8 cellular contexts compared by ENCODE assay signal in genomic region chrX:154751121-154751668, GRCh38. TPM values are rescaled to one million over a fixed set of nuclear protein-coding genes. Genes with fewer than 3 reads are reported as not detected.
A peak's percentile ranks its signal among the peaks of the same experiment; 100 is the strongest.
DNase-seq lines count a peak whose midpoint lies in the region; ATAC-seq and TF ChIP-seq lines count a peak whose summit lies in the region.

No MANE protein-coding gene starts in this region.

- peak overlapping the region; percentile 78 for H3K4me3 ChIP-seq in coronary artery
- no peak overlapping the region for H3K4me3 ChIP-seq in parathyroid adenoma (ENCODE audit: low read depth, low read length)

- H3K4me1 ChIP-seq in parathyroid adenoma, result peaks cover 6% of the 10 kb centered on the region

- no peaks in the 10 kb centered on the region for H3K27me3 ChIP-seq in parathyroid adenoma (ENCODE audit: control insufficient read depth, insufficient read depth, low read length)

- H3K27ac ChIP-seq in coronary artery (peak overlapping the region; percentile 16 to 92), parathyroid adenoma (no peak overlapping the region)

- TF ChIP-seq CTCF in coronary artery (IDR thresholded peaks at IDR 0.05) (no peak), parathyroid adenoma (IDR thresholded peaks at IDR 0.05) (no peak)

- DNase-seq in activated CD8-positive, alpha-beta memory T cell treated with anti-CD3 and anti-CD28 coated beads, Interleukin-2, amount 10 ng/mL, durations not matched to agents 7 days and 5 days, result no peak
- DNase-seq in activated CD8-positive, alpha-beta memory T cell treated with anti-CD3 and anti-CD28 coated beads, Interleukin-2, amount 50 U/mL, for 4 hours, result no peak
- DNase-seq in NOMO-1 (lab: John Stamatoyannopoulos, UW; ENCODE audit: unreplicated experiment in 2 of 2), result peak; percentile 21 to 23
- DNase-seq in coronary artery (ENCODE audit: low spot score), result no peak
- no peak for DNase-seq in HuH-7 (ENCODE audit: low spot score)
- DNase-seq in CD1c-positive myeloid dendritic cell (ENCODE audit: extremely low spot score), result no peak

- peak overlapping the region; percentile 56 for H3K27ac Mint-ChIP-seq in activated CD8-positive, alpha-beta memory T cell treated with anti-CD3 and anti-CD28 coated beads, Interleukin-2, amount 10 ng/mL, durations not matched to agents 7 days and 5 days

- CTCF ChIA-PET in activated CD8-positive, alpha-beta memory T cell treated with anti-CD3 and anti-CD28 coated beads, Interleukin-2, amount 10 ng/mL, durations not matched to agents 7 days and 5 days (lab: Charles Lee), result interaction anchor here (0.8 to 6.9 kb wide), 6 partner anchors 18 to 88 kb away, joined by 3 to 93 read pairs (median 12); no protein-coding TSS in a partner anchor

- H3K27me3 Mint-ChIP-seq in activated CD8-positive, alpha-beta memory T cell treated with anti-CD3 and anti-CD28 coated beads, Interleukin-2, amount 10 ng/mL, durations not matched to agents 7 days and 5 days, result peaks cover 2% of the 10 kb centered on the region

- H3K4me2 ChIP-seq in parathyroid adenoma (ENCODE audit: low read length), result peak overlapping the region; percentile 38

- no peaks in the 10 kb centered on the region for H3K36me3 ChIP-seq in parathyroid adenoma (ENCODE audit: control insufficient read depth, insufficient read depth, low read length)

- H3K9me3 Mint-ChIP-seq in activated CD8-positive, alpha-beta memory T cell treated with anti-CD3 and anti-CD28 coated beads, Interleukin-2, amount 10 ng/mL, durations not matched to agents 7 days and 5 days (ENCODE audit: low read depth), result no peaks in the 10 kb centered on the region

- H3K9me3 ChIP-seq in parathyroid adenoma (ENCODE audit: control insufficient read depth, low read length), result no peaks in the 10 kb centered on the region

- H3K4me1 Mint-ChIP-seq in activated CD8-positive, alpha-beta memory T cell treated with anti-CD3 and anti-CD28 coated beads, Interleukin-2, amount 10 ng/mL, durations not matched to agents 7 days and 5 days, result peaks cover 31% of the 10 kb centered on the region

- no peaks in the 10 kb centered on the region for H3K79me2 ChIP-seq in parathyroid adenoma

- no peak overlapping the region for H2AFZ ChIP-seq in parathyroid adenoma

- no peak for ATAC-seq in activated CD8-positive, alpha-beta memory T cell treated with anti-CD3 and anti-CD28 coated beads, Interleukin-2, amount 10 ng/mL, durations not matched to agents 7 days and 5 days
- no peak for ATAC-seq in SK-N-SH treated with all-trans-retinoic acid at 6 μM for 48 hours

- H3K9ac ChIP-seq in parathyroid adenoma, result no peak overlapping the region

- peak overlapping the region; percentile 65 for H3K4me3 Mint-ChIP-seq in activated CD8-positive, alpha-beta memory T cell treated with anti-CD3 and anti-CD28 coated beads, Interleukin-2, amount 10 ng/mL, durations not matched to agents 7 days and 5 days

- peaks cover 8% of the 10 kb centered on the region for H3K36me3 Mint-ChIP-seq in activated CD8-positive, alpha-beta memory T cell treated with anti-CD3 and anti-CD28 coated beads, Interleukin-2, amount 10 ng/mL, durations not matched to agents 7 days and 5 days

TF ChIP-seq in SK-N-SH treated with all-trans-retinoic acid at 6 μM for 48 hours, 23 proteins besides CTCF, POLR2A, EP300 and RAD21:
- TF ChIP-seq POU6F1 (CRISPR knock-in tag; IDR thresholded peaks at IDR 0.05; ENCODE audit: borderline replicate concordance, low read depth), result no peak
- TF ChIP-seq ZNF8 (CRISPR knock-in tag; IDR thresholded peaks at IDR 0.05), result no peak
- TF ChIP-seq TOX (CRISPR knock-in tag; IDR thresholded peaks at IDR 0.05; ENCODE audit: borderline replicate concordance), result no peak
- TF ChIP-seq PATZ1 (CRISPR knock-in tag; IDR thresholded peaks at IDR 0.05; ENCODE audit: borderline replicate concordance), result no peak
- TF ChIP-seq ZFP30 (CRISPR knock-in tag; IDR thresholded peaks at IDR 0.05), result no peak

RNA-seq across cellular contexts. Expression of gene GAB3, which starts 0.3 kb away (rescaled TPM):
- 10 to 100 TPM; 20.0 to 26.6 TPM for total RNA-seq in activated CD8-positive, alpha-beta memory T cell treated with anti-CD3 and anti-CD28 coated beads, Interleukin-2, amount 10 ng/mL, durations not matched to agents 7 days and 5 days

RNA-seq across cellular contexts. Expression of gene DKC1, which starts 11.5 kb away (rescaled TPM):
- total RNA-seq in activated CD8-positive, alpha-beta memory T cell treated with anti-CD3 and anti-CD28 coated beads, Interleukin-2, amount 10 ng/mL, durations not matched to agents 7 days and 5 days, result 100 to 1,000 TPM in 1 of 2 experiments, 10 to 100 TPM in 1; 81.0 to 116 TPM

RNA-seq across cellular contexts. Expression of gene MPP1, which starts 54.1 kb away (rescaled TPM):
- total RNA-seq in activated CD8-positive, alpha-beta memory T cell treated with anti-CD3 and anti-CD28 coated beads, Interleukin-2, amount 10 ng/mL, durations not matched to agents 7 days and 5 days, result 10 to 100 TPM; 29.0 to 37.4 TPM

Comparison
In these comparisons a context has a peak if more than half of its experiments do, and no peak if none do; other contexts are left out.
1. DNase-seq: peak in NOMO-1 (2 of 2); none in activated CD8-positive, alpha-beta memory T cell treated with anti-CD3 and anti-CD28 coated beads, Interleukin-2, amount 10 ng/mL, durations not matched to agents 7 days and 5 days (single experiment), activated CD8-positive, alpha-beta memory T cell treated with anti-CD3 and anti-CD28 coated beads, Interleukin-2, amount 50 U/mL, for 4 hours (single experiment), coronary artery (single experiment), HuH-7 (single experiment) and CD1c-positive myeloid dendritic cell (single experiment).